In genomic region chr10:2207246-2207922, GRCh38 we compare ENCODE assay signal across 1 cellular context.
TF ChIP-seq lines count a peak whose summit lies in the region.

No MANE protein-coding gene starts in this region.

TF ChIP-seq in K562, 482 proteins besides CTCF, POLR2A, EP300 and RAD21 (continued from another document and continues in another):
- TF ChIP-seq ZBTB12 (CRISPR knock-in tag; IDR thresholded peaks at IDR 0.05) (no peak), ZBTB11 (CRISPR knock-in tag; IDR thresholded peaks at IDR 0.05) (peak in 1 of 3 experiments; percentile 65; a peak in 1 of 6 replicates), GABPB1 (CRISPR knock-in tag; IDR thresholded peaks at IDR 0.05) (no peak), E2F1 (CRISPR knock-in tag; IDR thresholded peaks at IDR 0.05) (no peak), KLF13 (tag; IDR thresholded peaks at IDR 0.05; ENCODE audit: borderline replicate concordance, low read depth) (no peak), ZBTB40 (IDR thresholded peaks at IDR 0.05) (peak; percentile 64; the same call in 1 of the 2 replicates), ZBTB40 (CRISPR knock-in tag; IDR thresholded peaks at IDR 0.05) (no peak), CBX1 (IDR thresholded peaks at IDR 0.05; ENCODE audit: low read depth) (no peak), NFATC3 (IDR thresholded peaks at IDR 0.05) (no peak)
- TF ChIP-seq, protein P1, sequence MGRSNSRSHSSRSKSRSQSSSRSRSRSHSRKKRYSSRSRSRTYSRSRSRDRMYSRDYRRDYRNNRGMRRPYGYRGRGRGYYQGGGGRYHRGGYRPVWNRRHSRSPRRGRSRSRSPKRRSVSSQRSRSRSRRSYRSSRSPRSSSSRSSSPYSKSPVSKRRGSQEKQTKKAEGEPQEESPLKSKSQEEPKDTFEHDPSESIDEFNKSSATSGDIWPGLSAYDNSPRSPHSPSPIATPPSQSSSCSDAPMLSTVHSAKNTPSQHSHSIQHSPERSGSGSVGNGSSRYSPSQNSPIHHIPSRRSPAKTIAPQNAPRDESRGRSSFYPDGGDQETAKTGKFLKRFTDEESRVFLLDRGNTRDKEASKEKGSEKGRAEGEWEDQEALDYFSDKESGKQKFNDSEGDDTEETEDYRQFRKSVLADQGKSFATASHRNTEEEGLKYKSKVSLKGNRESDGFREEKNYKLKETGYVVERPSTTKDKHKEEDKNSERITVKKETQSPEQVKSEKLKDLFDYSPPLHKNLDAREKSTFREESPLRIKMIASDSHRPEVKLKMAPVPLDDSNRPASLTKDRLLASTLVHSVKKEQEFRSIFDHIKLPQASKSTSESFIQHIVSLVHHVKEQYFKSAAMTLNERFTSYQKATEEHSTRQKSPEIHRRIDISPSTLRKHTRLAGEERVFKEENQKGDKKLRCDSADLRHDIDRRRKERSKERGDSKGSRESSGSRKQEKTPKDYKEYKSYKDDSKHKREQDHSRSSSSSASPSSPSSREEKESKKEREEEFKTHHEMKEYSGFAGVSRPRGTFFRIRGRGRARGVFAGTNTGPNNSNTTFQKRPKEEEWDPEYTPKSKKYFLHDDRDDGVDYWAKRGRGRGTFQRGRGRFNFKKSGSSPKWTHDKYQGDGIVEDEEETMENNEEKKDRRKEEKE (IDR thresholded peaks at IDR 0.05; ENCODE audit: borderline replicate concordance in 1 of 2, control insufficient read depth in 1 of 2, low read depth in 2 of 2, low read length in 1 of 2), result no peak
- TF ChIP-seq, protein P2, sequence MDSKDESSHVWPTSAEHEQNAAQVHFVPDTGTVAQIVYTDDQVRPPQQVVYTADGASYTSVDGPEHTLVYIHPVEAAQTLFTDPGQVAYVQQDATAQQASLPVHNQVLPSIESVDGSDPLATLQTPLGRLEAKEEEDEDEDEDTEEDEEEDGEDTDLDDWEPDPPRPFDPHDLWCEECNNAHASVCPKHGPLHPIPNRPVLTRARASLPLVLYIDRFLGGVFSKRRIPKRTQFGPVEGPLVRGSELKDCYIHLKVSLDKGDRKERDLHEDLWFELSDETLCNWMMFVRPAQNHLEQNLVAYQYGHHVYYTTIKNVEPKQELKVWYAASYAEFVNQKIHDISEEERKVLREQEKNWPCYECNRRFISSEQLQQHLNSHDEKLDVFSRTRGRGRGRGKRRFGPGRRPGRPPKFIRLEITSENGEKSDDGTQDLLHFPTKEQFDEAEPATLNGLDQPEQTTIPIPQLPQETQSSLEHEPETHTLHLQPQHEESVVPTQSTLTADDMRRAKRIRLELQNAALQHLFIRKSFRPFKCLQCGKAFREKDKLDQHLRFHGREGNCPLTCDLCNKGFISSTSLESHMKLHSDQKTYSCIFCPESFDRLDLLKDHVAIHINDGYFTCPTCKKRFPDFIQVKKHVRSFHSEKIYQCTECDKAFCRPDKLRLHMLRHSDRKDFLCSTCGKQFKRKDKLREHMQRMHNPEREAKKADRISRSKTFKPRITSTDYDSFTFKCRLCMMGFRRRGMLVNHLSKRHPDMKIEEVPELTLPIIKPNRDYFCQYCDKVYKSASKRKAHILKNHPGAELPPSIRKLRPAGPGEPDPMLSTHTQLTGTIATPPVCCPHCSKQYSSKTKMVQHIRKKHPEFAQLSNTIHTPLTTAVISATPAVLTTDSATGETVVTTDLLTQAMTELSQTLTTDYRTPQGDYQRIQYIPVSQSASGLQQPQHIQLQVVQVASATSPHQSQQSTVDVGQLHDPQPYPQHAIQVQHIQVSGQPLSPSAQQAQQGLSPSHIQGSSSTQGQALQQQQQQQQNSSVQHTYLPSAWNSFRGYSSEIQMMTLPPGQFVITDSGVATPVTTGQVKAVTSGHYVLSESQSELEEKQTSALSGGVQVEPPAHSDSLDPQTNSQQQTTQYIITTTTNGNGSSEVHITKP (IDR thresholded peaks at IDR 0.05; ENCODE audit: partially characterized antibody), result no peak
